8 cellular contexts compared by ENCODE assay signal in genomic region chr19:3062165-3063105, GRCh38. TPM values are rescaled to one million over a fixed set of nuclear protein-coding genes. Genes with fewer than 3 reads are reported as not detected.
A peak's percentile ranks its signal among the peaks of the same experiment; 100 is the strongest.
DNase-seq lines count a peak whose midpoint lies in the region; ATAC-seq and TF ChIP-seq lines count a peak whose summit lies in the region.

TLE5 (minus strand) TSS chr19:3062495; CDS start chr19:3062200, 295 bp downstream.

- no peak within 1 kb of the TSS for H3K4me3 ChIP-seq in KMS-11 (IDR thresholded peaks at IDR 0.05; ENCODE audit: insufficient read depth, low read depth, low read length)
- H3K4me3 ChIP-seq in astrocyte of the spinal cord (ENCODE audit: low read depth, low read length) = peak within 1 kb of the TSS; percentile 81
- H3K4me3 ChIP-seq in iPS-11a (ENCODE audit: low read depth, low read length) = peak within 1 kb of the TSS; percentile 66
- peak within 1 kb of the TSS; percentile 67 to 78 (median 74) for H3K4me3 ChIP-seq in skeletal muscle tissue (ENCODE audit: low read length in 3 of 3)

- H3K9ac ChIP-seq in KMS-11 (peak within 1 kb of the TSS; percentile 85), skeletal muscle tissue (ENCODE audit: low read depth in 1 of 3, low read length in 3 of 3) (peak within 1 kb of the TSS; percentile 79 to 85 (median 83))

- peak within 1 kb of the TSS; percentile 95 for H2AFZ ChIP-seq in KMS-11 (ENCODE audit: low read depth)

- ATAC-seq in GM19035 (IDR thresholded peaks at IDR 0.05; ENCODE audit: unreplicated experiment) = no peak
- ATAC-seq in HG03280 (IDR thresholded peaks at IDR 0.05; ENCODE audit: unreplicated experiment) = no peak

- H3K27me3 ChIP-seq in KMS-11 (ENCODE audit: insufficient read depth, low read depth) (no peaks in the 10 kb centered on the region), skeletal muscle tissue (ENCODE audit: control insufficient read depth in 3 of 3, insufficient read depth in 3 of 3, low read length in 3 of 3) (no peaks in the 10 kb centered on the region)

- no peaks in the 10 kb centered on the region for H3K36me3 ChIP-seq in KMS-11 (ENCODE audit: insufficient read depth)
- H3K36me3 ChIP-seq in skeletal muscle tissue (ENCODE audit: control insufficient read depth in 3 of 3, insufficient read depth in 3 of 3, low read length in 3 of 3) = peaks cover 16 to 19% (median 18%) of the 10 kb centered on the region in 3 donors

- H4K20me1 ChIP-seq in KMS-11 (ENCODE audit: insufficient read depth) = no peaks in the 10 kb centered on the region

- DNase-seq in ELR (ENCODE audit: low read depth) (peak; percentile 56), T-helper 22 cell (ENCODE audit: low read depth) (peak; percentile 68), astrocyte of the spinal cord (ENCODE audit: low read depth, low spot score) (no peak)

- H3K27ac ChIP-seq in KMS-11 (peak within 1 kb of the TSS; percentile 82), skeletal muscle tissue (ENCODE audit: low read depth, low read length) (peak within 1 kb of the TSS; percentile 84)

- H3K4me2 ChIP-seq in KMS-11 = peak within 1 kb of the TSS; percentile 42

- in situ Hi-C loops in astrocyte of the spinal cord (cut with HindIII; ENCODE audit: low sequenced_read_pairs) = no loop called here

- H3K4me1 ChIP-seq in KMS-11 (ENCODE audit: low read depth, poor library complexity, severe bottlenecking) (peaks cover 8% of the 10 kb centered on the region), skeletal muscle tissue (ENCODE audit: control insufficient read depth in 3 of 3, insufficient read depth in 3 of 3, low read length in 3 of 3) (peaks cover 19 to 39% (median 33%) of the 10 kb centered on the region in 3 donors)

- peaks cover 5% of the 10 kb centered on the region; the same call in 1 of the 2 replicates for H3K79me2 ChIP-seq in KMS-11 (ENCODE audit: insufficient read depth, low read depth)

- no peaks in the 10 kb centered on the region for H3K9me3 ChIP-seq in skeletal muscle tissue (ENCODE audit: control insufficient read depth in 3 of 3, low read length in 3 of 3)

- no peak for TF ChIP-seq CTCF in KMS-11 (conservative IDR thresholded peaks at IDR 0.05; ENCODE audit: low read depth, low read length)
- no peak for TF ChIP-seq CTCF in astrocyte of the spinal cord (IDR thresholded peaks at IDR 0.05; ENCODE audit: low read depth, low read length)

RNA-seq across cellular contexts. Expression of gene TLE5, which starts in this region (rescaled TPM):
- total RNA-seq in skeletal muscle tissue = 98.1 TPM
